Comparison of ENCODE assay signal across 1 cellular context in the genomic region with DNA sequence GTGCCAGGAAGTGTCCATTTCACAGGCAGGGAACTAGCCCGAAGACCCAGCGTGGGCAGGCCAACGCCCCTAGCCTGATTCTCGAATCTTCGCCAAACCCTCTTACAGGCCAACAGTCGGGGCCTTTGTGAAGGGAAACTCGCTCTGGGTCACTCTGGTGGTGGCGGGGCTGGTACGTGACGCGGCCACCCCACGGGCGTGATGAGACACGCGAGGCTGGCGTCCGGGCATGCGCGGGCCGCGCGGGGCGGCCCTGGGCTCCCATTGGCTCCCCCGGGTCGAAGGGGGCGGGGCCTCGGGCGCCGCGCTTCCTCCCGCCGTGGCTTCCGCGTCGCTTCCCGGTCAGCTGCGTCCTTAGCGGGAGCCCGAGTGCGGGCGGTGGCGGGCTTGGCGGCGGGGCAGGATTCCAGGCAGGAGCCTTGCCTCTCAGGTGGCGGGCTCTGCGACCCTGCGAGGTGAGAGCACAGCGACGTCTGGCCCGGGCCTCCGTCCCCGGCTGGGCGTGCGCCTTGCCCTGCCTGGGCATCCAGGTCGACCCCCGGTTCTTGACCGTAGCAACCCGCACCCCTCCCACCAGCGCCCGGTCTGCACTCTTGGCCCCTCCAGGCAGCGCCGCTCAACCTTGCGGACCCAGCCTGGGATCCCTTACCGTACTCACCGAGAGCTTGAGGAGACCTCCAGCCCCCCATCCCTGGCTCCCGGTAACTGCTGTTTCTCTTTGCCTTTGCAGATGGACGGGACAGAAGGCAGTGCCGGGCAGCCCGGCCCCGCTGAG.
A peak's percentile ranks its signal among the peaks of the same experiment; 100 is the strongest.
TF ChIP-seq lines count a peak whose summit lies in the region.

A gene with protein sequence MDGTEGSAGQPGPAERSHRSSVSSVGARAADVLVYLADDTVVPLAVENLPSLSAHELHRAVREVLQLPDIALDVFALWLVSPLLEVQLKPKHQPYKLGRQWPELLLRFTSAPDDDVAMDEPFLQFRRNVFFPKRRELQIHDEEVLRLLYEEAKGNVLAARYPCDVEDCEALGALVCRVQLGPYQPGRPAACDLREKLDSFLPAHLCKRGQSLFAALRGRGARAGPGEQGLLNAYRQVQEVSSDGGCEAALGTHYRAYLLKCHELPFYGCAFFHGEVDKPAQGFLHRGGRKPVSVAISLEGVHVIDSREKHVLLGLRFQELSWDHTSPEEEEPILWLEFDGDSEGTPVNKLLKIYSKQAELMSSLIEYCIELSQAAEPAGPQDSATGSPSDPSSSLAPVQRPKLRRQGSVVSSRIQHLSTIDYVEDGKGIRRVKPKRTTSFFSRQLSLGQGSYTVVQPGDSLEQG (plus strand): TSS at position 331 of the 775 bp plus-strand sequence. CDS start 400 bp downstream, at position 731.

TF ChIP-seq in H1, 55 proteins besides CTCF, POLR2A, EP300 and RAD21:
- TF ChIP-seq FOSL1 (IDR thresholded peaks at IDR 0.05; ENCODE audit: insufficient read depth, low read depth, low read length) (no peak), BACH1 (IDR thresholded peaks at IDR 0.05; ENCODE audit: low read length) (peak; percentile 89), SIRT6 (IDR thresholded peaks at IDR 0.05; ENCODE audit: low read length) (no peak), PHF8 (conservative IDR thresholded peaks at IDR 0.05; ENCODE audit: low read depth, low read length) (0 out of 2 replicates have a peak, but pooled peaks have one; percentile 35), KDM4A (IDR thresholded peaks at IDR 0.05; ENCODE audit: low read depth, low read length, severe bottlenecking) (peak; percentile 93), NRF1 (IDR thresholded peaks at IDR 0.05; ENCODE audit: low read depth, low read length) (peak; percentile 50), MAX (IDR thresholded peaks at IDR 0.05) (peak; percentile 62), TAF1 (IDR thresholded peaks at IDR 0.05; ENCODE audit: low read depth, low read length) (0 out of 2 replicates have a peak, but pooled peaks have one; percentile 36), GABPA (IDR thresholded peaks at IDR 0.05; ENCODE audit: borderline replicate concordance, insufficient read depth, low read length) (peak; percentile 8; the same call in 1 of the 2 replicates), E2F6 (IDR thresholded peaks at IDR 0.05) (peak; percentile 80), CHD1 (IDR thresholded peaks at IDR 0.05; ENCODE audit: low read depth, low read length) (no peak), TAF7 (optimal IDR thresholded peaks at IDR 0.05; ENCODE audit: borderline replicate concordance, low read depth, low read length) (no peak), HDAC2 (IDR thresholded peaks at IDR 0.05; ENCODE audit: borderline replicate concordance in 1 of 2, low read depth in 2 of 2, low read length in 2 of 2) (peak; percentile 66 to 89; a peak in 2 of 4 replicates)
